11 cellular contexts compared by ENCODE assay signal in the genomic region with DNA sequence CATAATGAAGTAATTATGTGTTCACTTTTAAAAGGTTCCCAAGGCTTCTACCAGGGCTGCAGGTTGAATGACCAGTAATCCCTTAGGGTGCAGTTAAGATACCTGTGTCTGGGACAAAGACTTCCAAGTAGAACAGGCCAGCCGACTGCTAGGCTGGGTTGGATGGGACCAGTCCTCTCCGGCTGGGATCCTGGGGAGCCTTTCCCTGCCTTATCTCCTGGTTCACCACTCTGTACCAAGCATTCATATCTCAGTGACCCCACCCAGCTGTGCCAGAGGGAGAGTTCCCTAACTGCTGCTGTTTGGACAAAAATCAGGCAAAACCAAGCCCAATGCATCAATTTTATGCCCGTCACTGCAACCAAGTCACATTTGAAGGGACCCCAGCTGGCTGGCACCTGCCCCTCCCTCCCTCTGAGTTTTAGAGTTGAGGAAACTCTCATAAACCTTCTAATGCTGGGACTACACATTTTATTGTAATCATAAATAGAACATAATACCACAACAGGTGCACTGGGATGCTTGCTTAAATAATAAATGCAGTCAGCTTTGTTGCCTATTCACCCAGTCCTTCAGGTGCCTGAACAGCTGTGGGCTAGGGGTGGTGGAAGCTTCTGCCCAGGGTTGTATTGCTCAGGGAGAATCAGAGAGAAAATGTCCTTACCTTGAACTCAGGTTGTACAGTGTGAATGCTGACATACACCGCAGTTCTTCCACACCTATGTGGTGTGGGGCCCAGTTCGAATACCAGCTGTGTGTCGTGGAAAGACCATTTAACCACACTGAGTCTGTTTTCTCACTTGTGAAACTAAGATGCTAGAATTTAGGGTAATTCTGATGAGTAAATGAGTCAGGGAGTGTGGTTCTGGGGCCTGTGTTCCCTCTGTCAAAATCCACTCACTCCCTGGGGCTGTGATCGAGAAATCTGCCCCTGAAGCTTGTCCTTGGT.
A peak's percentile ranks its signal among the peaks of the same experiment; 100 is the strongest.
DNase-seq lines count a peak whose midpoint lies in the region; ATAC-seq lines count a peak whose summit lies in the region.
"Had no signal": no experiment of that assay in that cellular context is flagged by ENCODE, and none has a peak within 500 bp of the region (broad histone marks: within the 10 kb centered on the region; RNA-seq: fewer than 3 reads in every experiment).

No MANE protein-coding gene starts in this region.

- no peaks in the 10 kb centered on the region for H3K9me3 Mint-ChIP-seq in activated CD4-positive, alpha-beta T cell treated with anti-CD3 and anti-CD28 coated beads for 36 hours (ENCODE audit: low read depth)
- H3K9me3 Mint-ChIP-seq: naive B cell had no signal

- ATAC-seq in activated CD4-positive, alpha-beta T cell treated with anti-CD3 and anti-CD28 coated beads for 36 hours = peak; percentile 81
- ATAC-seq in GM21825 (IDR thresholded peaks at IDR 0.05; ENCODE audit: unreplicated experiment) = peak; percentile 45
- ATAC-seq in HG03280 (IDR thresholded peaks at IDR 0.05; ENCODE audit: unreplicated experiment) = no peak
- no peak for ATAC-seq in HG03442 (IDR thresholded peaks at IDR 0.05; ENCODE audit: unreplicated experiment)
- ATAC-seq: upper lobe of right lung had no signal

- intact Hi-C loops in activated CD4-positive, alpha-beta T cell treated with anti-CD3 and anti-CD28 coated beads for 36 hours (cut with DNase I, micrococcal nuclease) = no loop called here

- POLR2A ChIA-PET in activated CD4-positive, alpha-beta T cell treated with anti-CD3 and anti-CD28 coated beads for 36 hours (lab: Charles Lee) = no interaction called here

- H3K27ac Mint-ChIP-seq in activated CD4-positive, alpha-beta T cell treated with anti-CD3 and anti-CD28 coated beads for 36 hours = no peak overlapping the region
- H3K27ac Mint-ChIP-seq: naive B cell had no signal

- no peaks in the 10 kb centered on the region for H3K27me3 Mint-ChIP-seq in activated CD4-positive, alpha-beta T cell treated with anti-CD3 and anti-CD28 coated beads for 36 hours

- CTCF ChIA-PET in activated CD4-positive, alpha-beta T cell treated with anti-CD3 and anti-CD28 coated beads for 36 hours (lab: Charles Lee) = interaction anchor here (0.6 to 1.4 kb wide), 8 partner anchors 9 to 351 kb away, joined by 3 to 4 read pairs (median 3); no protein-coding TSS in a partner anchor

- peaks cover 34% of the 10 kb centered on the region for H3K4me1 Mint-ChIP-seq in activated CD4-positive, alpha-beta T cell treated with anti-CD3 and anti-CD28 coated beads for 36 hours

- no peak overlapping the region for H3K4me3 Mint-ChIP-seq in activated CD4-positive, alpha-beta T cell treated with anti-CD3 and anti-CD28 coated beads for 36 hours
- H3K4me3 Mint-ChIP-seq: naive B cell had no signal

- H3K36me3 Mint-ChIP-seq in activated CD4-positive, alpha-beta T cell treated with anti-CD3 and anti-CD28 coated beads for 36 hours (ENCODE audit: low read depth) = no peaks in the 10 kb centered on the region
- H3K36me3 Mint-ChIP-seq: naive B cell had no signal

- DNase-seq in activated CD4-positive, alpha-beta T cell treated with anti-CD3 and anti-CD28 coated beads for 36 hours = peak; percentile 64
- DNase-seq in activated CD4-positive, alpha-beta T cell treated with anti-CD3 and anti-CD28 coated beads, Interleukin-2, amount 50 U/mL, for 1 hour = no peak
- DNase-seq in NCI-H69 (lab: John Stamatoyannopoulos, UW) (peak; percentile 69), ureter (ENCODE audit: low spot score) (no peak)
- DNase-seq in stimulated activated CD4-positive, alpha-beta T cell treated with anti-CD3 and anti-CD28 coated beads, TNF-alpha, amount 100 ng/mL, for 48 hours (ENCODE audit: low read depth in 3 of 3) = peak in 2 of 3 donors; percentile 6 to 36
- DNase-seq: naive B cell, NCI-H146, upper lobe of right lung had no signal

Comparison
In these comparisons a context has a peak if more than half of its experiments do, and no peak if none do; other contexts are left out.
1. DNase-seq: peak in activated CD4-positive, alpha-beta T cell treated with anti-CD3 and anti-CD28 coated beads for 36 hours (single experiment), NCI-H69 (single experiment) and stimulated activated CD4-positive, alpha-beta T cell treated with anti-CD3 and anti-CD28 coated beads, TNF-alpha, amount 100 ng/mL, for 48 hours (2 of 3); none in activated CD4-positive, alpha-beta T cell treated with anti-CD3 and anti-CD28 coated beads, Interleukin-2, amount 50 U/mL, for 1 hour (single experiment) and ureter (single experiment).
2. ATAC-seq: peak in activated CD4-positive, alpha-beta T cell treated with anti-CD3 and anti-CD28 coated beads for 36 hours (single experiment) and GM21825 (single experiment); none in HG03280 (single experiment) and HG03442 (single experiment).